Comparison of ENCODE assay signal across 19 cellular contexts in genomic region chr6:19327684-19328083, GRCh38.
DNase-seq lines count a peak whose midpoint lies in the region; ATAC-seq, FAIRE-seq and TF ChIP-seq lines count a peak whose summit lies in the region.
"Had no signal": no experiment of that assay in that cellular context is flagged by ENCODE, and none has a peak within 500 bp of the region (broad histone marks: within the 10 kb centered on the region; RNA-seq: fewer than 3 reads in every experiment).

No MANE protein-coding gene starts in this region.

- no peak overlapping the region for H3K4me3 Mint-ChIP-seq in GM23338
- no peak overlapping the region for H3K4me3 Mint-ChIP-seq in CD8-positive, alpha-beta T cell
- H3K4me3 Mint-ChIP-seq: activated naive CD8-positive, alpha-beta T cell treated with anti-CD3 and anti-CD28 coated beads, Interleukin-2, amount 50 U/mL, for 24 hours; central memory CD8-positive, alpha-beta T cell; endodermal cell; naive thymus-derived CD4-positive, alpha-beta T cell; stimulated activated naive CD8-positive, alpha-beta T cell treated with anti-CD3 and anti-CD28 coated beads, Interleukin-15, Interleukin-2, amounts not matched to agents 100 ng/mL and 50 ng/mL, for 24 hours had no signal

- H2AFZ ChIP-seq in GM23338, result no peak overlapping the region

- 82% methylated on average over 5 of the region's 8 CpGs; no CpG with 5 or more reads in 1 of the 2 experiments for whole genome bisulfite sequencing in mesodermal cell (ENCODE audit: insufficient coverage in 2 of 2), 2 experiments
- 38 to 70% (median 61%) methylated on average over 8 of the region's 8 CpGs for WGBS in small intestine, 3 donors

- peak overlapping the region; percentile 44 for H3K4me2 ChIP-seq in GM23338

- CTCF ChIA-PET in CD8-positive, alpha-beta T cell (lab: Charles Lee), result no interaction called here

- H4K20me1 ChIP-seq in GM23338 (replicated peaks; ENCODE audit: insufficient read depth), result no peaks in the 10 kb centered on the region

- peaks cover 4% of the 10 kb centered on the region for H3K27me3 Mint-ChIP-seq in GM23338 (ENCODE audit: insufficient read depth, low read depth, poor library complexity)
- no peaks in the 10 kb centered on the region for H3K27me3 Mint-ChIP-seq in CD8-positive, alpha-beta T cell (ENCODE audit: low read depth)
- H3K27me3 Mint-ChIP-seq: activated naive CD8-positive, alpha-beta T cell treated with anti-CD3 and anti-CD28 coated beads, Interleukin-2, amount 50 U/mL, for 24 hours; central memory CD8-positive, alpha-beta T cell; naive thymus-derived CD4-positive, alpha-beta T cell; stimulated activated naive CD8-positive, alpha-beta T cell treated with anti-CD3 and anti-CD28 coated beads, Interleukin-15, Interleukin-2, amounts not matched to agents 100 ng/mL and 50 ng/mL, for 24 hours had no signal

- H3K9me3 Mint-ChIP-seq in GM23338, result no peaks in the 10 kb centered on the region
- H3K9me3 Mint-ChIP-seq in CD8-positive, alpha-beta T cell, result peaks cover under 1% of the 10 kb centered on the region
- H3K9me3 Mint-ChIP-seq: endodermal cell; stimulated activated naive CD8-positive, alpha-beta T cell treated with anti-CD3 and anti-CD28 coated beads, Interleukin-15, Interleukin-2, amounts not matched to agents 100 ng/mL and 50 ng/mL, for 24 hours had no signal

- H3K27ac ChIP-seq in GM23338 (ENCODE audit: low read depth), result no peak overlapping the region
- peak overlapping the region; percentile 50 for H3K27ac ChIP-seq in mesodermal cell (ENCODE audit: low read depth, low read length, severe bottlenecking)
- H3K27ac ChIP-seq in coronary artery, result peak overlapping the region in 1 of 2 donors; percentile 49
- H3K27ac ChIP-seq in small intestine (ENCODE audit: low read depth in 1 of 2, low read length in 1 of 2), result no peak overlapping the region
- no peak overlapping the region for H3K27ac ChIP-seq in CD8-positive, alpha-beta T cell (ENCODE audit: low read depth, low read length)

- DNase-seq in A172 (ENCODE audit: low spot score) (peak; percentile 3), GM23338 (ENCODE audit: low spot score) (no peak), RCC 7860 (ENCODE audit: low spot score) (peak; percentile 53), coronary artery (ENCODE audit: low spot score) (no peak), small intestine (no peak)
- no peak for DNase-seq in CD8-positive, alpha-beta T cell
- DNase-seq: activated CD8-positive, alpha-beta memory T cell treated with anti-CD3 and anti-CD28 coated beads for 24 hours; activated naive CD8-positive, alpha-beta T cell treated with anti-CD3 and anti-CD28 coated beads, Interleukin-2, amount 50 U/mL, for 24 hours; COR-L47; endodermal cell; GF-D8; Kasumi-1; naive thymus-derived CD4-positive, alpha-beta T cell; NCI-H1436 treated with DMSO at 0.1 percent for 48 hours; stimulated activated CD4-positive, alpha-beta T cell treated with anti-CD3 and anti-CD28 coated beads, Interleukin-15, amount 100 ng/mL, for 24 hours had no signal

- FAIRE-seq in RCC 7860 (lab: Jason Lieb, UNC) (peak; percentile 78), small intestine (lab: Jason Lieb, UNC) (no peak)

- H3F3A ChIP-seq in GM23338 (replicated peaks; ENCODE audit: low read depth), result no peaks in the 10 kb centered on the region

- H3K36me3 Mint-ChIP-seq in GM23338 (ENCODE audit: low read depth), result no peaks in the 10 kb centered on the region
- H3K36me3 Mint-ChIP-seq in CD8-positive, alpha-beta T cell, result no peaks in the 10 kb centered on the region
- H3K36me3 Mint-ChIP-seq: naive thymus-derived CD4-positive, alpha-beta T cell had no signal

- H3K4me3 ChIP-seq in GM23338 (peak overlapping the region; percentile 10; the same call in 1 of the 2 replicates), mesodermal cell (ENCODE audit: extremely low read depth, insufficient read depth, low read length, poor library complexity, severe bottlenecking) (no peak overlapping the region), coronary artery (no peak overlapping the region), small intestine (ENCODE audit: low read depth in 1 of 2, low read length in 2 of 2) (no peak overlapping the region)
- no peak overlapping the region for H3K4me3 ChIP-seq in CD8-positive, alpha-beta T cell (ENCODE audit: low read depth, low read length)

- H3K4me1 ChIP-seq in GM23338 (ENCODE audit: insufficient read depth), result peaks cover 34% of the 10 kb centered on the region
- peaks cover 23% of the 10 kb centered on the region for H3K4me1 ChIP-seq in mesodermal cell (ENCODE audit: control insufficient read depth, insufficient read depth, low read length, poor library complexity, severe bottlenecking)
- no peaks in the 10 kb centered on the region for H3K4me1 ChIP-seq in small intestine (ENCODE audit: control insufficient read depth in 2 of 2, insufficient read depth in 1 of 2, low read depth in 1 of 2, low read length in 1 of 2)
- H3K4me1 ChIP-seq in CD8-positive, alpha-beta T cell (ENCODE audit: insufficient read depth, low read length), result no peaks in the 10 kb centered on the region

- H3K27me3 ChIP-seq in GM23338 (ENCODE audit: insufficient read depth) (no peaks in the 10 kb centered on the region), small intestine (ENCODE audit: control insufficient read depth in 2 of 2, insufficient read depth in 2 of 2, low read length in 2 of 2) (no peaks in the 10 kb centered on the region)
- no peaks in the 10 kb centered on the region for H3K27me3 ChIP-seq in CD8-positive, alpha-beta T cell (ENCODE audit: insufficient read depth, low read length)

- no peaks in the 10 kb centered on the region for H3K9me3 ChIP-seq in mesodermal cell (ENCODE audit: control insufficient read depth, low read length)
- H3K9me3 ChIP-seq in small intestine (ENCODE audit: control insufficient read depth, low read depth), result no peaks in the 10 kb centered on the region
- H3K9me3 ChIP-seq in CD8-positive, alpha-beta T cell (ENCODE audit: low read length), result no peaks in the 10 kb centered on the region

- H3K9me2 ChIP-seq in GM23338 (ENCODE audit: insufficient read depth), result 0 out of 2 replicates have a peak, but pooled peaks cover 5% of the 10 kb centered on the region

- ATAC-seq in GM23338 (peak; percentile 74), GM18858 (IDR thresholded peaks at IDR 0.05; ENCODE audit: unreplicated experiment) (no peak)
- ATAC-seq in CD8-positive, alpha-beta T cell, result no peak
- ATAC-seq: activated naive CD8-positive, alpha-beta T cell treated with anti-CD3 and anti-CD28 coated beads, Interleukin-2, amount 50 U/mL, for 24 hours; naive thymus-derived CD4-positive, alpha-beta T cell had no signal

- intact Hi-C loops in CD8-positive, alpha-beta T cell (cut with DNase I, micrococcal nuclease), result no loop called here

- no peaks in the 10 kb centered on the region for H3K79me2 ChIP-seq in GM23338 (replicated peaks; ENCODE audit: insufficient read depth)

- H3K4me1 Mint-ChIP-seq in GM23338, result peaks cover 42% of the 10 kb centered on the region
- no peaks in the 10 kb centered on the region for H3K4me1 Mint-ChIP-seq in CD8-positive, alpha-beta T cell (ENCODE audit: low read depth)
- H3K4me1 Mint-ChIP-seq: activated naive CD8-positive, alpha-beta T cell treated with anti-CD3 and anti-CD28 coated beads, Interleukin-2, amount 50 U/mL, for 24 hours; central memory CD8-positive, alpha-beta T cell had no signal

- H3K27ac Mint-ChIP-seq in GM23338, result 0 out of 2 replicates have a peak overlapping the region, but pooled peaks have one; percentile 21
- no peak overlapping the region for H3K27ac Mint-ChIP-seq in CD8-positive, alpha-beta T cell
- H3K27ac Mint-ChIP-seq: activated naive CD8-positive, alpha-beta T cell treated with anti-CD3 and anti-CD28 coated beads, Interleukin-2, amount 50 U/mL, for 24 hours; endodermal cell; naive thymus-derived CD4-positive, alpha-beta T cell; stimulated activated naive CD8-positive, alpha-beta T cell treated with anti-CD3 and anti-CD28 coated beads, Interleukin-15, Interleukin-2, amounts not matched to agents 100 ng/mL and 50 ng/mL, for 24 hours had no signal

- TF ChIP-seq CTCF in GM23338 (conservative IDR thresholded peaks at IDR 0.05; ENCODE audit: low read depth in 2 of 2) (no peak), coronary artery (IDR thresholded peaks at IDR 0.05) (no peak)
- no peak for TF ChIP-seq CTCF in CD8-positive, alpha-beta T cell (IDR thresholded peaks at IDR 0.05)

- H3K36me3 ChIP-seq in GM23338 (ENCODE audit: insufficient read depth), result no peaks in the 10 kb centered on the region
- no peaks in the 10 kb centered on the region for H3K36me3 ChIP-seq in mesodermal cell (ENCODE audit: control insufficient read depth, insufficient read depth, low read length)
- no peaks in the 10 kb centered on the region for H3K36me3 ChIP-seq in small intestine (ENCODE audit: control insufficient read depth in 2 of 2, insufficient read depth in 2 of 2, low read length in 2 of 2)
- no peaks in the 10 kb centered on the region for H3K36me3 ChIP-seq in CD8-positive, alpha-beta T cell (ENCODE audit: insufficient read depth, low read length)

- POLR2A ChIA-PET in CD8-positive, alpha-beta T cell (lab: Charles Lee), result no interaction called here

TF ChIP-seq in GM23338, 12 proteins besides CTCF, POLR2A, EP300 and RAD21 (continues in another document):
- no peak for TF ChIP-seq EZH2phosphoT487 (IDR thresholded peaks at IDR 0.05; ENCODE audit: unreplicated experiment)

Comparison
In these comparisons a context has a peak if more than half of its experiments do, and no peak if none do; other contexts are left out.
1. DNase-seq: peak in A172 (single experiment) and RCC 7860 (single experiment); none in GM23338 (single experiment), coronary artery (single experiment), small intestine (single experiment) and CD8-positive, alpha-beta T cell (0 of 7).